ENCODE assay signal across 8 cellular contexts in the genomic region with DNA sequence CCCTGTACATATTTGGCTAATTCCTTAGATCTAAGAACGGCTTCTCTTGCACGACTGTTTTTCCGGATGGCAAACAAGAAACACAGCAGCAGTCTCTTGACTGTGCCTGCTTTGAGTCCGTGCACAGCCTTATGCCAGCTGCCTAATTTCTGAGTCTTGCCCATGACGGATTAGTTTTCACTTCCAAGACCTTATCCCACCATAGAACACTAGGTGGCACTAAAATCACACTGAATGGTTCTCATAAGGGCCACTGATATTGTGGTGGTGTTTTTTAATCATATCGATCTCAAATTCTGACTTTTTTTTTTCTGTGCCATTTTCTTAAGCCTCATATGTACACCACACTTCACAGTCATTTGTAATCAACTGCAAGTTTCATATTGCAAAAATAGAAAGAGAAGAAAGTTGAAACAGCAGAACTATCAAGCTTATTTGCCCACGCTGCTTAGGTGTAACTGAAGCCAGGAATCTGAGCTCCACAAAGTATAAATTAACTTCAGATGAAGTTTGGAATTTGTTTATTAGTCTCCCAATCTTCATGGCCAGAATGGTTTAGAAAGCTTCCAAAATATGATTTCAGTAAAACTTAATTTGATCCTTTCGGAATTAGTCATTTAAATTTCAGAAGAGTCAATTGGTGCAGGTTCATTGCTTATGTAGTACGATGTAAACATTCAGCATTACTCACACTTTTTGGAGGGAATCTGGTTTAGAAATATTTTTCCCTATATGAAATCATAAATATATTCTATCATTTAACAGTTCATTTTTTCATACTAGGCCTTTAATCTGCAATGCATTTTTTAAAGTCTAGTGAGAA. TPM values are rescaled to one million over a fixed set of nuclear protein-coding genes. Genes with fewer than 3 reads are reported as not detected.
DNase-seq lines count a peak whose midpoint lies in the region; ATAC-seq, FAIRE-seq and TF ChIP-seq lines count a peak whose summit lies in the region.

No MANE protein-coding gene starts in this region.

- no peaks in the 10 kb centered on the region for H3K9me3 ChIP-seq in WERI-Rb-1 (ENCODE audit: severe bottlenecking)
- H3K9me3 ChIP-seq in osteoblast (ENCODE audit: low read depth, low read length): no peaks in the 10 kb centered on the region

- H4K20me1 ChIP-seq in osteoblast (ENCODE audit: insufficient read depth, low read length): no peaks in the 10 kb centered on the region

- peak; percentile 95 for TF ChIP-seq CTCF in D721Med (IDR thresholded peaks at IDR 0.05; ENCODE audit: insufficient read depth, missing control alignments)
- TF ChIP-seq CTCF in WERI-Rb-1 (IDR thresholded peaks at IDR 0.05; ENCODE audit: low read depth, low read length): peak; percentile 65
- peak; percentile 83 for TF ChIP-seq CTCF in osteoblast (IDR thresholded peaks at IDR 0.05; ENCODE audit: extremely low read depth, low read depth, low read length)

- H3K4me3 ChIP-seq in WERI-Rb-1 (ENCODE audit: low read depth, low read length): no peak overlapping the region
- no peak overlapping the region for H3K4me3 ChIP-seq in osteoblast (ENCODE audit: insufficient read depth, low read length)

- DNase-seq in D721Med (ENCODE audit: insufficient read length, low spot score) (no peak), NCI-H1694 (lab: John Stamatoyannopoulos, UW) (peak; percentile 80), WERI-Rb-1 (peak; percentile 33), foreskin melanocyte (peak; percentile 79), osteoblast (ENCODE audit: insufficient read length, low spot score, missing footprints) (no peak)
- no peak for DNase-seq in activated effector memory CD4-positive, alpha-beta T cell treated with Interleukin-2 at 50 U/mL for 16 hours

- H3K27ac ChIP-seq in WERI-Rb-1 (no peak overlapping the region), osteoblast (ENCODE audit: low read depth, low read length) (no peak overlapping the region)

- H3K79me2 ChIP-seq in osteoblast (ENCODE audit: insufficient read depth, low read length): no peaks in the 10 kb centered on the region

- no peaks in the 10 kb centered on the region for H3K27me3 ChIP-seq in WERI-Rb-1 (ENCODE audit: insufficient read depth, low read depth, severe bottlenecking)
- no peaks in the 10 kb centered on the region for H3K27me3 ChIP-seq in osteoblast (ENCODE audit: insufficient read depth, low read length)

- ATAC-seq in GM18861 (IDR thresholded peaks at IDR 0.05; ENCODE audit: unreplicated experiment) (peak; percentile 96), HG02973 (IDR thresholded peaks at IDR 0.05; ENCODE audit: unreplicated experiment) (peak; percentile 94)

- H2AFZ ChIP-seq in osteoblast (ENCODE audit: low read length): no peak overlapping the region

- H3K4me1 ChIP-seq in osteoblast (ENCODE audit: insufficient read depth, low read length): no peaks in the 10 kb centered on the region

- FAIRE-seq in D721Med (lab: Jason Lieb, UNC): peak; percentile 93

- H3K4me2 ChIP-seq in osteoblast (ENCODE audit: insufficient read depth, low read length): peak overlapping the region; percentile 57

- H3K36me3 ChIP-seq in WERI-Rb-1: no peaks in the 10 kb centered on the region
- no peaks in the 10 kb centered on the region for H3K36me3 ChIP-seq in osteoblast (ENCODE audit: insufficient read depth, low read length)

RNA-seq across cellular contexts. Expression of gene SCN7A, which starts 45.5 kb away (rescaled TPM):
- not detected in 2 replicates for total RNA-seq in osteoblast

Comparison
In these comparisons a context has a peak if more than half of its experiments do, and no peak if none do; other contexts are left out.
1. DNase-seq: peak in NCI-H1694 (single experiment), WERI-Rb-1 (single experiment) and foreskin melanocyte (single experiment); none in D721Med (single experiment), osteoblast (single experiment) and activated effector memory CD4-positive, alpha-beta T cell treated with Interleukin-2 at 50 U/mL for 16 hours (single experiment).
2. Peak in every context shown above with its lines, with median percentiles within 50 percentile points of each other: CTCF ChIP-seq.